ENCODE assay signal across 9 cellular contexts in the genomic region with DNA sequence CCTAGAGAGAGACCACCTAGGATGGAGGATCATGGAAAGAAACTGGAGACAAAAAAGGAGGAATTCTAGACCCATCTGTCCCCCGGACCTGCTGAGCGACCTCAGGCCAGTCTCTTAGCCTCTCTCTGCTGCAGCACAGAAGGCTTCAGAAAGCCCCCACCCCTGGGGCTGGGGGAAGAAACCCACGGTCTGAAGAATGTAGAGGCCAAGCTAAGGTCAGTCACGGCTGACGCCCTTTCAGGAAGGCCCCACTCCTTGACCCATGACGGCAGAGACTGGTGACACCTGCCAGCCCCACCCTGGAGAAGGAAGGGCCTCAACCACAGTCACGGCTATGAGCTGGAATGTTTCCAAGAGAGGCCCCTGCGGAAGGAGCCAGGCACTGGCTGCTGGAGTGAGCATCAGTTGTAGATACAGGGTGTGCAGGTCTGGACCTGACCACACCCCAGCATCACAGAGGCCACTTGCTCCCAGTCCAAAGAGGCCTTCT.
A peak's percentile ranks its signal among the peaks of the same experiment; 100 is the strongest.
DNase-seq lines count a peak whose midpoint lies in the region; ATAC-seq and TF ChIP-seq lines count a peak whose summit lies in the region.
"Had no signal": no experiment of that assay in that cellular context is flagged by ENCODE, and none has a peak within 500 bp of the region (broad histone marks: within the 10 kb centered on the region; RNA-seq: fewer than 3 reads in every experiment).

No MANE protein-coding gene starts in this region.

- peak; percentile 56 for TF ChIP-seq POLR2A in GM19193 (IDR thresholded peaks at IDR 0.05; ENCODE audit: extremely low read depth, insufficient read depth, insufficient read length)

- ATAC-seq in HG03039 (IDR thresholded peaks at IDR 0.05; ENCODE audit: unreplicated experiment), result peak; percentile 64

- no peak overlapping the region for H3K4me3 ChIP-seq in WERI-Rb-1 (ENCODE audit: low read depth, low read length)

- no peak overlapping the region for H3K27ac ChIP-seq in WERI-Rb-1

- DNase-seq in CD1c-positive myeloid dendritic cell (ENCODE audit: extremely low spot score), result peak; percentile 7
- peak; percentile 96 for DNase-seq in RPMI8226
- DNase-seq in NCI-H1417 treated with DMSO at 0.1 percent for 48 hours (lab: John Stamatoyannopoulos, UW), result no peak
- DNase-seq in WERI-Rb-1, result no peak
- DNase-seq in mesenteric fat pad (ENCODE audit: low spot score), result no peak
- no peak for DNase-seq in amygdala (lab: John Stamatoyannopoulos, UW)
- DNase-seq: NCI-H446 had no signal

- H3K27me3 ChIP-seq in WERI-Rb-1 (ENCODE audit: insufficient read depth, low read depth, severe bottlenecking), result no peaks in the 10 kb centered on the region

- no peaks in the 10 kb centered on the region for H3K9me3 ChIP-seq in WERI-Rb-1 (ENCODE audit: severe bottlenecking)

- no peak for TF ChIP-seq CTCF in WERI-Rb-1 (IDR thresholded peaks at IDR 0.05; ENCODE audit: low read depth, low read length)

- H3K36me3 ChIP-seq in WERI-Rb-1, result no peaks in the 10 kb centered on the region

Comparison
In these comparisons a context has a peak if more than half of its experiments do, and no peak if none do; other contexts are left out.
1. DNase-seq: peak in CD1c-positive myeloid dendritic cell (single experiment) and RPMI8226 (single experiment); none in NCI-H1417 treated with DMSO at 0.1 percent for 48 hours (single experiment), WERI-Rb-1 (single experiment), mesenteric fat pad (single experiment) and amygdala (0 of 56).